Comparison of ENCODE assay signal across 16 cellular contexts in genomic region chr13:20024706-20025105, GRCh38.
"Had no signal": no experiment of that assay in that cellular context is flagged by ENCODE, and none has a peak within 500 bp of the region (broad histone marks: within the 10 kb centered on the region; RNA-seq: fewer than 3 reads in every experiment).

No MANE protein-coding gene starts in this region.

- H3K9me3 Mint-ChIP-seq: activated CD4-positive, alpha-beta memory T cell treated with anti-CD3 and anti-CD28 coated beads for 36 hours; activated naive CD4-positive, alpha-beta T cell treated with anti-CD3 and anti-CD28 coated beads for 36 hours; activated T-helper 2 cell treated with anti-CD3 and anti-CD28 coated beads, Interferon-gamma antibody, Interleukin-2, Interleukin-4, amounts not matched to agents 10 μg/mL and 5 μg/mL and 100 μg/mL, durations not matched to agents 14 hours and 24 hours and 36 hours; neural crest cell had no signal

- FAIRE-seq: astrocyte, islet of Langerhans had no signal

- DNase-seq: activated CD4-positive, alpha-beta memory T cell treated with anti-CD3 and anti-CD28 coated beads for 36 hours; activated CD4-positive, alpha-beta T cell treated with anti-CD3 and anti-CD28 coated beads for 36 hours; activated CD8-positive, alpha-beta memory T cell treated with anti-CD3 and anti-CD28 coated beads, Interleukin-2, amount 10 ng/mL, durations not matched to agents 7 days and 5 days; activated naive CD4-positive, alpha-beta T cell treated with anti-CD3 and anti-CD28 coated beads for 36 hours; activated T-cell treated with anti-CD3 and anti-CD28 coated beads, Interleukin-2, amount 50 U/mL, for 1 hour; foreskin melanocyte; heart left ventricle; left colon; midbrain; stimulated activated CD4-positive, alpha-beta T cell treated with anti-CD3 and anti-CD28 coated beads, Interleukin-1b, Interleukin-23, amount 100 ng/mL, for 48 hours; WERI-Rb-1 had no signal

- H3K4me3 Mint-ChIP-seq: activated CD4-positive, alpha-beta memory T cell treated with anti-CD3 and anti-CD28 coated beads for 36 hours; activated CD4-positive, alpha-beta T cell treated with anti-CD3 and anti-CD28 coated beads for 36 hours; activated CD8-positive, alpha-beta memory T cell treated with anti-CD3 and anti-CD28 coated beads, Interleukin-2, amount 10 ng/mL, durations not matched to agents 7 days and 5 days; activated naive CD4-positive, alpha-beta T cell treated with anti-CD3 and anti-CD28 coated beads for 36 hours; neural crest cell had no signal

- ATAC-seq: activated CD4-positive, alpha-beta T cell treated with anti-CD3 and anti-CD28 coated beads for 36 hours; activated CD8-positive, alpha-beta memory T cell treated with anti-CD3 and anti-CD28 coated beads, Interleukin-2, amount 10 ng/mL, durations not matched to agents 7 days and 5 days; heart left ventricle; sciatic nerve had no signal

- H3K4me1 Mint-ChIP-seq: neural crest cell had no signal

- H3K27ac Mint-ChIP-seq: activated CD4-positive, alpha-beta memory T cell treated with anti-CD3 and anti-CD28 coated beads for 36 hours; activated CD4-positive, alpha-beta T cell treated with anti-CD3 and anti-CD28 coated beads for 36 hours; activated CD8-positive, alpha-beta memory T cell treated with anti-CD3 and anti-CD28 coated beads, Interleukin-2, amount 10 ng/mL, durations not matched to agents 7 days and 5 days; activated naive CD4-positive, alpha-beta T cell treated with anti-CD3 and anti-CD28 coated beads for 36 hours; activated T-helper 2 cell treated with anti-CD3 and anti-CD28 coated beads, Interferon-gamma antibody, Interleukin-2, Interleukin-4, amounts not matched to agents 10 μg/mL and 5 μg/mL and 100 μg/mL, durations not matched to agents 14 hours and 24 hours and 36 hours had no signal

- H3K27me3 Mint-ChIP-seq: activated CD4-positive, alpha-beta memory T cell treated with anti-CD3 and anti-CD28 coated beads for 36 hours; activated CD4-positive, alpha-beta T cell treated with anti-CD3 and anti-CD28 coated beads for 36 hours; activated CD8-positive, alpha-beta memory T cell treated with anti-CD3 and anti-CD28 coated beads, Interleukin-2, amount 10 ng/mL, durations not matched to agents 7 days and 5 days had no signal
